Comparison of ENCODE assay signal across 16 cellular contexts in the genomic region with DNA sequence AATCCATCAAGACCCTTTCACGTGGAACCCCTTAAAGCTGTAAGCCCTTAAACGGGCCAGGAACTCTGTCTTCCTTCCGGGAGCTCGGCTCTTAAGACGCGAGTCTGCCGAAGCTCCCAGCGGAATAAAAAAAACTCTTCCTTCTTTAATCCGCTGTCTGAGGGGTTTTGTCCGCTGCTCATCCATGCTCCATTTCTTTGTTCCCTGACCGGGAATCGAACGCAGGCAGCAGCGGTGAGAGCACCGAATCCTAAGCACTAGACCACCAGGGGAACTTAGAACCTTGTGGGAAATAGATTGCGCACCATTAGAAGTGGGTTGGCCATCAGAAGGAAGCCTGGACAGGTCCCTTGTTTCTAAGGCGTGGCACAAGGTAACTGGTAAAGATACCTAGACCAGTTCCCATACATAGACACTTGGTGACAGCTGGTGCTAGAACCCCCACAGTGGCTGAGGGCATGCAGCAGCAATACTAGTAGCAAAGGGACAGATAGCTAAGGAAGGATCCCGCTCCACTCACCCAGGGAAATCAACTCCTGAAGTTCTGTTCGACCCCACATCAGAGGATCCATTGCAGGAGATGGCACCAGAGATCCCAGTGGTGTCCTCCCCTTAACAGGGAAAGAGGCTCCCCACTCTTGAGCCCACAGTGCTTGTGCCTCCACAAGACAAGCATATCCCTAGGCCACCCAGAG. TPM values are rescaled to one million over a fixed set of nuclear protein-coding genes. Genes with fewer than 3 reads are reported as not detected.
DNase-seq lines count a peak whose midpoint lies in the region; ATAC-seq and TF ChIP-seq lines count a peak whose summit lies in the region.
"Had no signal": no experiment of that assay in that cellular context is flagged by ENCODE, and none has a peak within 500 bp of the region (broad histone marks: within the 10 kb centered on the region; RNA-seq: fewer than 3 reads in every experiment).

No MANE protein-coding gene starts in this region.

- H3K27me3 ChIP-seq in PC-9 (ENCODE audit: insufficient read depth, low read depth) (peaks cover 14% of the 10 kb centered on the region; the same call in 1 of the 2 replicates), endodermal cell (ENCODE audit: control insufficient read depth, insufficient read depth, low read length, poor library complexity, severe bottlenecking) (peaks cover 95% of the 10 kb centered on the region)
- H3K27me3 ChIP-seq: SJCRH30 had no signal

- H3K4me3 Mint-ChIP-seq in activated T-cell treated with anti-CD3 and anti-CD28 coated beads, Interleukin-2, amount 50 U/mL, for 72 hours: peak overlapping the region; percentile 76 to 85
- peak overlapping the region; percentile 53 for H3K4me3 Mint-ChIP-seq in endodermal cell

- no peaks in the 10 kb centered on the region for H3K9me3 Mint-ChIP-seq in activated T-cell treated with anti-CD3 and anti-CD28 coated beads, Interleukin-2, amount 50 U/mL, for 72 hours
- no peaks in the 10 kb centered on the region for H3K9me3 Mint-ChIP-seq in endodermal cell

- peaks cover 20% of the 10 kb centered on the region for H3K27me3 Mint-ChIP-seq in activated T-cell treated with anti-CD3 and anti-CD28 coated beads, Interleukin-2, amount 50 U/mL, for 72 hours (ENCODE audit: low read depth)
- peaks cover 73% of the 10 kb centered on the region for H3K27me3 Mint-ChIP-seq in endodermal cell (ENCODE audit: insufficient read depth)

- no peak for DNase-seq in activated T-cell treated with anti-CD3 and anti-CD28 coated beads, Interleukin-2, amount 50 U/mL, for 72 hours
- no peak for DNase-seq in activated T-cell treated with anti-CD3 and anti-CD28 coated beads for 4 hours
- DNase-seq in PC-9: no peak
- peak; percentile 56 for DNase-seq in endodermal cell
- DNase-seq in retina: peak; percentile 26
- DNase-seq in occipital lobe (lab: John Stamatoyannopoulos, UW): no peak
- no peak for DNase-seq in nucleus accumbens (lab: John Stamatoyannopoulos, UW)
- DNase-seq: activated gamma-delta T cell; cerebellar nuclear complex; GDM1; NCI-H1105; NCI-H510A treated with DMSO at 0.1 percent for 48 hours; SJCRH30; stimulated activated CD4-positive, alpha-beta T cell treated with anti-CD3 and anti-CD28 coated beads, Interleukin-4, amount 100 ng/mL, for 1 hour had no signal

- CTCF ChIA-PET in PC-9 (lab: Charles Lee): no interaction called here

- no peak overlapping the region for H3K27ac ChIP-seq in PC-9
- H3K27ac ChIP-seq in endodermal cell (ENCODE audit: low read depth, low read length): no peak overlapping the region
- H3K27ac ChIP-seq: SJCRH30, VCaP had no signal

- no peak overlapping the region for H3K27ac Mint-ChIP-seq in activated T-cell treated with anti-CD3 and anti-CD28 coated beads, Interleukin-2, amount 50 U/mL, for 72 hours
- no peak overlapping the region for H3K27ac Mint-ChIP-seq in endodermal cell

- H3K4me3 ChIP-seq in PC-9 (peak overlapping the region; percentile 33; the same call in 1 of the 2 replicates), endodermal cell (ENCODE audit: low read length) (no peak overlapping the region)
- H3K4me3 ChIP-seq: SJCRH30 had no signal

- BruUV-seq in PC-9 (replicated peaks; lab: Mats Ljungman, UMichigan): no TSS peak

- H3K4me1 ChIP-seq in PC-9 (replicated peaks; ENCODE audit: insufficient read depth): 0 out of 2 replicates have a peak, but pooled peaks cover 5% of the 10 kb centered on the region
- H3K4me1 ChIP-seq in endodermal cell (ENCODE audit: control insufficient read depth, insufficient read depth, low read length): peaks cover 5% of the 10 kb centered on the region
- H3K4me1 ChIP-seq: SJCRH30 had no signal

- no peaks in the 10 kb centered on the region for H3K9me2 ChIP-seq in PC-9 (ENCODE audit: insufficient read depth)

- intact Hi-C loops in PC-9 (cut with micrococcal nuclease; ENCODE audit: unreplicated experiment): loop anchor here (2.0 kb wide), 1 partner anchor 155 kb away; no protein-coding TSS in a partner anchor

- H3K4me2 ChIP-seq in PC-9: peak overlapping the region; percentile 49

- peaks cover 8 to 12% of the 10 kb centered on the region in 2 donors for H3K36me3 Mint-ChIP-seq in activated T-cell treated with anti-CD3 and anti-CD28 coated beads, Interleukin-2, amount 50 U/mL, for 72 hours (ENCODE audit: insufficient read depth in 2 of 2)
- no peaks in the 10 kb centered on the region for H3K36me3 Mint-ChIP-seq in endodermal cell (ENCODE audit: low read depth)

- no peaks in the 10 kb centered on the region for H3K36me3 ChIP-seq in PC-9 (ENCODE audit: low read depth)
- H3K36me3 ChIP-seq in endodermal cell (ENCODE audit: control insufficient read depth, insufficient read depth, low read length): no peaks in the 10 kb centered on the region
- H3K36me3 ChIP-seq: SJCRH30 had no signal

- H2AFZ ChIP-seq in PC-9: peak overlapping the region; percentile 33

- no peak for ATAC-seq in activated T-cell treated with anti-CD3 and anti-CD28 coated beads, Interleukin-2, amount 50 U/mL, for 72 hours (replicated peaks in 1 of 2)
- no peak for ATAC-seq in HG02571 (IDR thresholded peaks at IDR 0.05; ENCODE audit: unreplicated experiment)

- POLR2A ChIA-PET in PC-9 (lab: Charles Lee; ENCODE audit: unreplicated experiment): no interaction called here

- no peaks in the 10 kb centered on the region for H3K79me2 ChIP-seq in PC-9 (ENCODE audit: low read depth)

- peaks cover 8% of the 10 kb centered on the region; the same call in 1 of the 2 replicates for H3F3A ChIP-seq in PC-9 (ENCODE audit: insufficient read depth, low read depth)

- no peaks in the 10 kb centered on the region for H3K9me3 ChIP-seq in PC-9 (ENCODE audit: insufficient read depth, low read depth)
- H3K9me3 ChIP-seq in endodermal cell (ENCODE audit: control insufficient read depth, low read length): no peaks in the 10 kb centered on the region
- H3K9me3 ChIP-seq: SJCRH30 had no signal

- no peaks in the 10 kb centered on the region for H4K20me1 ChIP-seq in PC-9 (ENCODE audit: insufficient read depth)

- H3K4me1 Mint-ChIP-seq in activated T-cell treated with anti-CD3 and anti-CD28 coated beads, Interleukin-2, amount 50 U/mL, for 72 hours (ENCODE audit: low read depth): peaks cover 38% of the 10 kb centered on the region
- H3K4me1 Mint-ChIP-seq in endodermal cell: peaks cover 2% of the 10 kb centered on the region

- TF ChIP-seq CTCF in PC-9 (conservative IDR thresholded peaks at IDR 0.05): no peak
- TF ChIP-seq CTCF in endodermal cell (conservative IDR thresholded peaks at IDR 0.05): no peak

- WGBS in endodermal cell (ENCODE audit: insufficient coverage in 1 of 2, insufficient read length in 1 of 2), 2 experiments: 57% methylated on average over 13 to 19 of the region's 19 CpGs

- H3K9ac ChIP-seq in endodermal cell (ENCODE audit: extremely low read depth, low read length, poor library complexity, severe bottlenecking): no peak overlapping the region

RNA-seq across cellular contexts. Expression of a gene that starts 1.5 kb away (rescaled TPM):
- total RNA-seq in activated T-cell treated with anti-CD3 and anti-CD28 coated beads, Interleukin-2, amount 50 U/mL, for 72 hours: 100 to 1,000 TPM in 1 of 2 donors, 10 to 100 TPM in 1; 85.1 to 111 TPM
- total RNA-seq in PC-9 (2021) (3.4 and 4.8 TPM in 2 replicates), endodermal cell (1 to 10 TPM; 5.4 TPM), occipital lobe (25.7 TPM)
- 14.1 TPM for polyA plus RNA-seq in endodermal cell (2013, experiment 1 of 2)
- polyA plus RNA-seq in endodermal cell (2013, experiment 2 of 2): 13.2 TPM
- total RNA-seq: SJCRH30 had no signal

Comparison
In these comparisons a context has a peak if more than half of its experiments do, and no peak if none do; other contexts are left out.
1. DNase-seq: peak in endodermal cell (single experiment) and retina (single experiment); none in activated T-cell treated with anti-CD3 and anti-CD28 coated beads, Interleukin-2, amount 50 U/mL, for 72 hours (0 of 2), activated T-cell treated with anti-CD3 and anti-CD28 coated beads for 4 hours (single experiment), PC-9 (0 of 2), occipital lobe (single experiment) and nucleus accumbens (0 of 56).